15 cellular contexts compared by ENCODE assay signal in genomic region chr12:66453837-66454236, GRCh38.
DNase-seq lines count a peak whose midpoint lies in the region; ATAC-seq lines count a peak whose summit lies in the region.
"Had no signal": no experiment of that assay in that cellular context is flagged by ENCODE, and none has a peak within 500 bp of the region (broad histone marks: within the 10 kb centered on the region; RNA-seq: fewer than 3 reads in every experiment).

No MANE protein-coding gene starts in this region.

- H2AFZ ChIP-seq in neuronal stem cell (ENCODE audit: low read length), result no peak overlapping the region

- H2BK15ac ChIP-seq in neuronal stem cell (ENCODE audit: low read length), result no peak overlapping the region

- no peak overlapping the region for H3K23ac ChIP-seq in neuronal stem cell (ENCODE audit: low read depth, low read length, poor library complexity)

- H2BK5ac ChIP-seq in neuronal stem cell (ENCODE audit: low read length), result no peak overlapping the region

- H3K36me3 ChIP-seq in neuronal stem cell (replicated peaks in 1 of 2; ENCODE audit: control insufficient read depth in 2 of 2, insufficient read depth in 2 of 2, low read length in 2 of 2), result peaks cover 0 to 2% of the 10 kb centered on the region in 2 donors
- H3K36me3 ChIP-seq: prostate gland had no signal

- H3K18ac ChIP-seq in neuronal stem cell (ENCODE audit: low read length), result no peak overlapping the region

- no peak overlapping the region for H2AK5ac ChIP-seq in neuronal stem cell (ENCODE audit: low read depth, low read length)

- H3K4me3 ChIP-seq in neuronal stem cell (ENCODE audit: low read length in 2 of 2), result no peak overlapping the region
- H3K4me3 ChIP-seq: prostate gland had no signal

- no peak overlapping the region for H2BK120ac ChIP-seq in neuronal stem cell (ENCODE audit: low read depth, low read length)

- H2BK12ac ChIP-seq in neuronal stem cell (ENCODE audit: low read length), result no peak overlapping the region

- peaks cover 0 to 1% of the 10 kb centered on the region in 2 donors for H3K9me3 ChIP-seq in neuronal stem cell (replicated peaks in 1 of 2; ENCODE audit: control insufficient read depth in 2 of 2, insufficient read depth in 1 of 2, low read depth in 1 of 2, low read length in 2 of 2)
- H3K9me3 ChIP-seq: prostate gland had no signal

- no peaks in the 10 kb centered on the region for H3K79me1 ChIP-seq in neuronal stem cell (ENCODE audit: low read depth, low read length)

- no peak overlapping the region for H3K14ac ChIP-seq in neuronal stem cell (ENCODE audit: low read length)

- H3K4ac ChIP-seq in neuronal stem cell (ENCODE audit: low read length), result no peak overlapping the region

- no peak overlapping the region for H3K27ac ChIP-seq in neuronal stem cell (replicated peaks; ENCODE audit: low read length)
- H3K27ac ChIP-seq: prostate gland had no signal

- H3K4me2 ChIP-seq in neuronal stem cell (ENCODE audit: insufficient read depth, low read length, poor library complexity, severe bottlenecking), result no peak overlapping the region

- H4K8ac ChIP-seq in neuronal stem cell (ENCODE audit: low read depth, low read length), result no peak overlapping the region

- H3K27me3 ChIP-seq in neuronal stem cell (ENCODE audit: control insufficient read depth in 3 of 3, insufficient read depth in 3 of 3, low read depth in 1 of 3, low read length in 3 of 3), result no peaks in the 10 kb centered on the region

- DNase-seq in NCI-H226 (no peak), H4 (ENCODE audit: low spot score) (no peak), NCI-H2107 treated with DMSO at 0.1 percent for 48 hours (lab: John Stamatoyannopoulos, UW; ENCODE audit: unreplicated experiment) (no peak), neuronal stem cell (ENCODE audit: low spot score) (no peak)
- DNase-seq: activated CD4-positive, alpha-beta T cell treated with anti-CD3 and anti-CD28 coated beads, Interleukin-2, amount 10 ng/mL, durations not matched to agents 7 days and 5 days; activated naive CD8-positive, alpha-beta T cell treated with anti-CD3 and anti-CD28 coated beads, Interleukin-2, amount 10 ng/mL, durations not matched to agents 7 days and 5 days; CD8-positive, alpha-beta T cell; effector CD8-positive, alpha-beta T cell; mesenchymal stem cell; NCI-H1092 treated with DMSO at 0.1 percent for 48 hours had no signal

- H4K91ac ChIP-seq in neuronal stem cell (ENCODE audit: low read depth, low read length, poor library complexity), result no peak overlapping the region

- ATAC-seq in GM18858 (IDR thresholded peaks at IDR 0.05; ENCODE audit: unreplicated experiment) (peak; percentile 85), GM19463 (IDR thresholded peaks at IDR 0.05; ENCODE audit: unreplicated experiment) (peak; percentile 82), HG02870 (IDR thresholded peaks at IDR 0.05; ENCODE audit: unreplicated experiment) (peak; percentile 87), HG03565 (IDR thresholded peaks at IDR 0.05; ENCODE audit: unreplicated experiment) (peak; percentile 61)
- ATAC-seq: CD8-positive, alpha-beta T cell had no signal

- no peak overlapping the region for H3K9ac ChIP-seq in neuronal stem cell (ENCODE audit: low read depth, low read length, poor library complexity)

- H3K4me1 ChIP-seq in neuronal stem cell (ENCODE audit: control insufficient read depth in 2 of 2, insufficient read depth in 1 of 2, low read depth in 1 of 2, low read length in 2 of 2), result peaks cover 0 to under 1% of the 10 kb centered on the region in 2 donors
- H3K4me1 ChIP-seq: prostate gland had no signal
